In the genomic region with DNA sequence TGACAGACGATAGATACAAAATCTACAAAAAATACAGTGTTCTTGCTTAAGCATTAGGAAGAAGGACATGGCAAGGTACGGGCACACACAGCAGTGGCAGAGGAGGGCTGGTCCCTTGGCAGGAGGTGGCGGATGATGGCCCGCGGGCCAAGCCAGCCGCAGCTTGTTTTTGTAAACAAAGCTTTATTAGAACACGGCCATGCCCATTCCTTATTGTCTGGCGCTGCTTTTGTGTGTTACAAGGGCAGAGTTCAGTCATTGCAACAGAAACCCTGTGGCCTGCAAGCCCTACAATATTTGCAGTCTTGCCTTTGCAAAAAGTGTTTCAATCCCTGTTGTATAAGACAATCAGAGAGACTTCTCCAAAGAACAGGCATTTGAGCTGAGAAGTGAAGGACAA, we compare ENCODE assay signal across 20 cellular contexts. TPM values are rescaled to one million over a fixed set of nuclear protein-coding genes. Genes with fewer than 3 reads are reported as not detected.
A peak's percentile ranks its signal among the peaks of the same experiment; 100 is the strongest.
DNase-seq lines count a peak whose midpoint lies in the region; ATAC-seq, FAIRE-seq and TF ChIP-seq lines count a peak whose summit lies in the region.
"Had no signal": no experiment of that assay in that cellular context is flagged by ENCODE, and none has a peak within 500 bp of the region (broad histone marks: within the 10 kb centered on the region; RNA-seq: fewer than 3 reads in every experiment).

No MANE protein-coding gene starts in this region.

- TF ChIP-seq CTCF in dorsolateral prefrontal cortex (IDR thresholded peaks at IDR 0.05 in 54 of 56, conservative IDR thresholded peaks at IDR 0.05 in 2 of 56; ENCODE audit: low read depth in 1 of 56, partially characterized antibody in 56 of 56): no peak
- TF ChIP-seq CTCF in HepG2 (CRISPR knock-in tag; IDR thresholded peaks at IDR 0.05): no peak
- no peak for TF ChIP-seq CTCF in left ventricle myocardium inferior (IDR thresholded peaks at IDR 0.05; ENCODE audit: borderline replicate concordance)
- TF ChIP-seq CTCF in chondrocyte (IDR thresholded peaks at IDR 0.05): no peak
- no peak for TF ChIP-seq CTCF in pancreas (IDR thresholded peaks at IDR 0.05)

- H3K4me1 ChIP-seq in HepG2 (ENCODE audit: insufficient read depth, low read length) (peaks cover 35% of the 10 kb centered on the region), left ventricle myocardium inferior (no peaks in the 10 kb centered on the region), pancreas (no peaks in the 10 kb centered on the region)
- H3K4me1 ChIP-seq: BLaER1 treated with 17β-estradiol and CSF1 and Interleukin-3, amounts not matched to agents 10 nM and 100 nM had no signal

- H3K36me3 ChIP-seq in HepG2 (replicated peaks in 1 of 2; ENCODE audit: control insufficient read depth in 1 of 2, insufficient read depth in 2 of 2, low read length in 2 of 2) (no peaks in the 10 kb centered on the region), left ventricle myocardium inferior (no peaks in the 10 kb centered on the region), pancreas (no peaks in the 10 kb centered on the region)
- H3K36me3 ChIP-seq: BLaER1 treated with 17β-estradiol and CSF1 and Interleukin-3, amounts not matched to agents 10 nM and 100 nM had no signal

- TF ChIP-seq RAD21 in HepG2 (CRISPR knock-in tag; IDR thresholded peaks at IDR 0.05): no peak

- peak; percentile 74 for ATAC-seq in HepG2
- ATAC-seq in pancreas: no peak
- ATAC-seq: CD8-positive, alpha-beta T cell; GM12878; Panc1 had no signal

- DNase-seq in HuH-7 (ENCODE audit: low spot score) (peak; percentile 48), dorsolateral prefrontal cortex (no peak), HepG2 (ENCODE audit: low spot score) (peak; percentile 25), left ventricle myocardium inferior (no peak), chondrocyte (ENCODE audit: low spot score) (no peak), pancreas (no peak)
- DNase-seq: CD8-positive, alpha-beta T cell; DMS53; EL; Karpas-422; NCI-H1417 treated with DMSO at 0.1 percent for 48 hours; NCI-H2029; NCI-H526; SJCRH30 had no signal

- TF ChIP-seq EP300 in HepG2 (IDR thresholded peaks at IDR 0.05; ENCODE audit: low read depth in 2 of 2, low read length in 2 of 2) (no peak; a peak in 1 of 4 replicates), HepG2 (CRISPR knock-in tag; IDR thresholded peaks at IDR 0.05; ENCODE audit: borderline replicate concordance) (no peak)

- peaks cover 3% of the 10 kb centered on the region for H3K4me1 Mint-ChIP-seq in chondrocyte (ENCODE audit: low read depth)
- H3K4me1 Mint-ChIP-seq: IgD-negative memory B cell had no signal

- peak overlapping the region; percentile 81 for H2AFZ ChIP-seq in HepG2 (ENCODE audit: low read length)

- H3K9me3 Mint-ChIP-seq in chondrocyte (ENCODE audit: low read depth): peaks cover 3% of the 10 kb centered on the region

- in situ Hi-C loops in HepG2 (cut with HindIII; ENCODE audit: extremely low pct_ligation_motif_present, low pct_unique_long_range_greater_than_20kb): no loop called here

- H4K20me1 ChIP-seq in HepG2 (ENCODE audit: insufficient read depth, low read length): no peaks in the 10 kb centered on the region
- H4K20me1 ChIP-seq: BLaER1 treated with 17β-estradiol and CSF1 and Interleukin-3, amounts not matched to agents 10 nM and 100 nM had no signal

- no peaks in the 10 kb centered on the region for H3K27me3 Mint-ChIP-seq in chondrocyte (ENCODE audit: low read depth)

- WGBS in HepG2 (ENCODE audit: low lambda C conversion rate): 15% methylated on average over 6 of the region's 8 CpGs
- WGBS in pancreas, 2 donors: 75 to 79% methylated on average over 8 of the region's 8 CpGs

- H3K4me3 Mint-ChIP-seq in chondrocyte (ENCODE audit: unreplicated experiment): no peak overlapping the region
- H3K4me3 Mint-ChIP-seq: CD8-positive, alpha-beta T cell; IgD-negative memory B cell had no signal

- H3K27me3 ChIP-seq in dorsolateral prefrontal cortex (peaks cover 0 to 1% (median 0%) of the 10 kb centered on the region in 45 donors), HepG2 (ENCODE audit: control insufficient read depth in 1 of 2, insufficient read depth in 2 of 2, low read length in 2 of 2) (no peaks in the 10 kb centered on the region; a peak in 1 of 5 replicates), left ventricle myocardium inferior (ENCODE audit: low read depth) (peaks cover 14% of the 10 kb centered on the region), pancreas (no peaks in the 10 kb centered on the region)
- H3K27me3 ChIP-seq: BLaER1 treated with 17β-estradiol and CSF1 and Interleukin-3, amounts not matched to agents 10 nM and 100 nM; SJCRH30 had no signal

- H3K27ac ChIP-seq in dorsolateral prefrontal cortex (peak overlapping the region; percentile 24 to 95 (median 83)), HepG2 (ENCODE audit: extremely low read length, insufficient read depth, low read length) (no peak overlapping the region), temporal lobe (ENCODE audit: low read depth, low read length) (peak overlapping the region; percentile 85), left ventricle myocardium inferior (replicated peaks) (no peak overlapping the region), pancreas (no peak overlapping the region)
- H3K27ac ChIP-seq: BLaER1 treated with 17β-estradiol and CSF1 and Interleukin-3, amounts not matched to agents 10 nM and 100 nM had no signal

- no peak for TF ChIP-seq POLR2A in HepG2 (IDR thresholded peaks at IDR 0.05; ENCODE audit: insufficient read depth in 1 of 2, low read depth in 2 of 2, low read length in 2 of 2)

- no peaks in the 10 kb centered on the region for H3K9me3 ChIP-seq in HepG2 (ENCODE audit: low read length)
- H3K9me3 ChIP-seq in left ventricle myocardium inferior (replicated peaks): no peaks in the 10 kb centered on the region
- H3K9me3 ChIP-seq in pancreas: no peaks in the 10 kb centered on the region
- H3K9me3 ChIP-seq: BLaER1 treated with 17β-estradiol and CSF1 and Interleukin-3, amounts not matched to agents 10 nM and 100 nM; SJCRH30 had no signal

- intact Hi-C loops in dorsolateral prefrontal cortex (cut with DNase I) (no loop called here), HepG2 (cut with micrococcal nuclease; ENCODE audit: unreplicated experiment) (no loop called here), left ventricle myocardium inferior (cut with micrococcal nuclease) (no loop called here), pancreas (cut with DNase I) (no loop called here)

- CTCF ChIA-PET in HepG2 (lab: Yijun Ruan, JAX; ENCODE audit: low intra/inter-chr PET ratio, low total read pairs): no interaction called here

- FAIRE-seq in HepG2 (lab: Jason Lieb, UNC) (peak; percentile 68), pancreas (lab: Jason Lieb, UNC) (no peak)
- FAIRE-seq: GM12878, H1 had no signal

- H3K4me3 ChIP-seq in dorsolateral prefrontal cortex (no peak overlapping the region), HepG2 (replicated peaks in 1 of 3; ENCODE audit: insufficient read depth in 1 of 3, low read depth in 2 of 3, low read length in 3 of 3) (peak overlapping the region in 2 of 3 experiments; percentile 25 to 31; a peak in 1 of 6 replicates), left ventricle myocardium inferior (no peak overlapping the region), pancreas (no peak overlapping the region)
- H3K4me3 ChIP-seq: BLaER1 treated with 17β-estradiol and CSF1 and Interleukin-3, amounts not matched to agents 10 nM and 100 nM; GM12878; SJCRH30 had no signal

- H3K27ac Mint-ChIP-seq in chondrocyte (ENCODE audit: unreplicated experiment): no peak overlapping the region
- H3K27ac Mint-ChIP-seq: CD8-positive, alpha-beta T cell; IgD-negative memory B cell had no signal

- POLR2A ChIA-PET in HepG2 (lab: Yijun Ruan, JAX): no interaction called here

- no peak overlapping the region for H3K9ac ChIP-seq in HepG2 (ENCODE audit: insufficient read depth, low read depth, low read length)
- H3K9ac ChIP-seq: BLaER1 treated with 17β-estradiol and CSF1 and Interleukin-3, amounts not matched to agents 10 nM and 100 nM had no signal

- H3K36me3 Mint-ChIP-seq in chondrocyte (ENCODE audit: low read depth): no peaks in the 10 kb centered on the region
- H3K36me3 Mint-ChIP-seq: CD8-positive, alpha-beta T cell; IgD-negative memory B cell had no signal

- peak overlapping the region; percentile 67 for H3K4me2 ChIP-seq in HepG2 (ENCODE audit: low read depth, low read length)
- H3K4me2 ChIP-seq: BLaER1 treated with 17β-estradiol and CSF1 and Interleukin-3, amounts not matched to agents 10 nM and 100 nM had no signal

- no peaks in the 10 kb centered on the region for H3K79me2 ChIP-seq in HepG2 (ENCODE audit: insufficient read depth, low read length)

- no TSS peak for BruUV-seq in HepG2 (replicated peaks; lab: Mats Ljungman, UMichigan)

RNA-seq across cellular contexts. Expression of gene FGFR2, which starts 30.7 kb away (rescaled TPM):
- 100 to 1,000 TPM in 94 of 120 experiments, 10 to 100 TPM in 26; 69.8 to 487 (median 136) TPM for total RNA-seq in dorsolateral prefrontal cortex
- 1.4 and 2.6 TPM in 2 replicates for total RNA-seq in HepG2 (2016; rRNA removed; fragmentation: Illumina TruSeq; extraction: Trizol)
- total RNA-seq in HepG2 (2016; cell fraction: cytosol; rRNA removed; fragmentation: Illumina TruSeq; extraction: Trizol; ENCODE audit: low read depth): 1.8 and 2.8 TPM in 2 replicates
- 1.8 and 2.2 TPM in 2 replicates for total RNA-seq in HepG2 (2016; cell fraction: insoluble cytoplasmic fraction; rRNA removed; fragmentation: Illumina TruSeq; extraction: Trizol)
- 1.2 and 1.7 TPM in 2 replicates for total RNA-seq in HepG2 (2016; cell fraction: membrane; rRNA removed; fragmentation: Illumina TruSeq; extraction: Trizol)
- total RNA-seq in HepG2 (2016; cell fraction: nucleus; rRNA removed; fragmentation: Illumina TruSeq; extraction: Trizol): 3.3 and 4.2 TPM in 2 replicates
- 1.2 and 1.6 TPM in 2 replicates for polyA plus RNA-seq in HepG2 (2011; rRNA removed)
- polyA plus RNA-seq in HepG2 (2011; cell fraction: cytosol; rRNA removed): 0.82 and 1.0 TPM in 2 replicates
- 2.9 and 4.4 TPM in 2 replicates for polyA plus RNA-seq in HepG2 (2011; cell fraction: nucleus; rRNA removed)
- polyA plus RNA-seq in HepG2 (2012): 0.41 and 1.3 TPM in 2 replicates
- 0.15 and 0.22 TPM in 2 replicates for polyA plus RNA-seq in HepG2 (2016; cell fraction: cytosol; fragmentation: Illumina TruSeq; extraction: Trizol; ENCODE audit: low read depth)
- 1.6 and 1.9 TPM in 2 replicates for polyA plus RNA-seq in HepG2 (2016; cell fraction: insoluble cytoplasmic fraction; fragmentation: Illumina TruSeq; extraction: Trizol; ENCODE audit: low read depth)
- 0.44 and 0.58 TPM in 2 replicates for polyA plus RNA-seq in HepG2 (2016; cell fraction: membrane; fragmentation: Illumina TruSeq; extraction: Trizol; ENCODE audit: low read depth)
- 9.1 and 11.3 TPM in 2 replicates for polyA plus RNA-seq in HepG2 (2016; cell fraction: nucleus; fragmentation: Illumina TruSeq; extraction: Trizol; ENCODE audit: insufficient read depth, low read depth)
- 0.12 and 1.0 TPM in 2 replicates for polyA minus RNA-seq in HepG2 (2011; rRNA and poly(A)+ RNA removed; ENCODE audit: low replicate concordance)
- polyA minus RNA-seq in HepG2 (2011; cell fraction: cytosol; rRNA and poly(A)+ RNA removed): 0.70 and 0.89 TPM in 2 replicates
- polyA minus RNA-seq in HepG2 (2011; cell fraction: nucleus; rRNA and poly(A)+ RNA removed): 1.7 and 2.3 TPM in 2 replicates
- total RNA-seq in temporal lobe: 46.7 TPM
- 0.36 TPM for total RNA-seq in left ventricle myocardium inferior
- 1.7 to 6.0 TPM (median 2.9 TPM) in 3 replicates for total RNA-seq in chondrocyte
- 10 to 100 TPM; 24.0 to 41.6 (median 31.4) TPM for total RNA-seq in pancreas
- 10 to 100 TPM; 23.8 to 64.0 TPM for polyA plus RNA-seq in pancreas
- polyA plus RNA-seq: IgD-negative memory B cell had no signal

Comparison
In these comparisons a context has a peak if more than half of its experiments do, and no peak if none do; other contexts are left out.
1. DNase-seq: peak in HuH-7 (single experiment) and HepG2 (single experiment); none in dorsolateral prefrontal cortex (0 of 10), left ventricle myocardium inferior (single experiment), chondrocyte (single experiment) and pancreas (0 of 6).
2. H3K27ac ChIP-seq: peak in dorsolateral prefrontal cortex (59 of 59) and temporal lobe (single experiment); none in HepG2 (single experiment), left ventricle myocardium inferior (single experiment) and pancreas (0 of 4).
3. H3K4me3 ChIP-seq: peak in HepG2 (2 of 3); none in dorsolateral prefrontal cortex (0 of 59), left ventricle myocardium inferior (single experiment) and pancreas (0 of 4).